In the genomic region with DNA sequence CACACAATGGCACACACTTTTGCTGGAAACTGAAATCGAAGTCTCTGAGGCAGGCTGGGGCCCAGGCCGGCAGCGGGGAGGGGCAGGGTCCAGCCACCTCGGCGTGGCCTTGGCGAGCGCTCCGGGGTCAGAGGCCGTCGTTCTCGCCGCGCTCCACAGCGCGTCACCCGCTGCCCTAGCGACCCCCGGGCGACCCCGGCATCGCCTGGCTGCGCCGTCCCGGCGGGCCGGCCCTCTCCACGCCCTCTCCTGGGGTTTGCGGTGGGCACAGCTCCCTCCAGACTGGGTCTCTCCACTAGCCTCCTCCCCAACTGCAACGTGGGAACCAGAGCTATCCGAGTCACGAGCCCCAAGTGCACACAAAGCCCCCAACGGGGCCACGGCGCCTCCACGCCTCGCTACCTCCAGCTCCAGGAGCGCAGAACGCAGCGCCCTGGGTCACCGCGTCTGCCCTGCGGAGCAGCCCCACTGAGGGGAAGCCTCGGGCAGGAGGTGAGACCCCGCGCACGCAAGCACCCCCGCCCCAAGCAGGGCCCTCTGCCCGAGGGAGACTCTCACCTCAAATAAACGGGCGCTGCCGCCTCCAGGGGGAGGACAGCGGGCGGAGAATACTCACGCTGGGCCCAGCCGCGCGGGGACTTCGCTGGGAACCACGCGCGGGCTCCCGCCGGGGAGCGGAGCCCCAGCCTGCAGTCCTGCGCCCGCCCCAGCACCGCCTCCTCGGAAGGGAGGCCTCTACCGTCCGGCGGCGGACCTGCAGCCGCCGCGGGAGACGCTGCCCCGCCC, we compare ENCODE assay signal across 8 cellular contexts.
DNase-seq lines count a peak whose midpoint lies in the region; ATAC-seq, FAIRE-seq and TF ChIP-seq lines count a peak whose summit lies in the region.

No MANE protein-coding gene starts in this region.

- no peak overlapping the region for H3K9ac ChIP-seq in endothelial cell of umbilical vein (replicated peaks; ENCODE audit: extremely low read depth, insufficient read depth, low read length)

- no peaks in the 10 kb centered on the region for H3K9me1 ChIP-seq in endothelial cell of umbilical vein (replicated peaks; ENCODE audit: control insufficient read depth, extremely low read depth, insufficient read depth, low read length)

- CTCF ChIA-PET in endothelial cell of umbilical vein (lab: Charles Lee) = interaction anchor here (0.6 to 2.3 kb wide), 7 partner anchors 13 to 1084 kb away, joined by 3 to 16 read pairs (median 3); no protein-coding TSS in a partner anchor

- intact Hi-C loops in endothelial cell of umbilical vein (cut with micrococcal nuclease) (loop anchor here (1.0 to 5.0 kb wide), 4 partner anchors 11 to 316 kb away; no protein-coding TSS in a partner anchor), mucosa of descending colon (cut with DNase I, micrococcal nuclease) (no loop called here)

- DNase-seq in AG10803 (ENCODE audit: low read depth) = peak; percentile 77
- DNase-seq in NCI-H526 treated with DMSO at 0.1 percent for 48 hours (lab: John Stamatoyannopoulos, UW) = peak; percentile 64
- peak; percentile 41 to 53 (median 49) for DNase-seq in activated CD8-positive, alpha-beta memory T cell treated with anti-CD3 and anti-CD28 coated beads for 48 hours (ENCODE audit: low read depth in 2 of 3, low spot score in 2 of 3)
- peak; percentile 55 for DNase-seq in endothelial cell of umbilical vein (ENCODE audit: low read depth, low spot score)
- peak; percentile 83 to 92 (median 85) for DNase-seq in mucosa of descending colon
- DNase-seq in stimulated activated CD8-positive, alpha-beta memory T cell treated with anti-CD3 and anti-CD28 coated beads, Interleukin-2, amount 100 ng/mL, for 48 hours (ENCODE audit: low read depth in 2 of 2) = peak; percentile 69 to 70

- no peak for TF ChIP-seq POLR2A in endothelial cell of umbilical vein (IDR thresholded peaks at IDR 0.05; ENCODE audit: low read depth, low read length)

- H2AFZ ChIP-seq in endothelial cell of umbilical vein (ENCODE audit: low read depth, low read length) = peak overlapping the region; percentile 99

- no peaks in the 10 kb centered on the region for H4K20me1 ChIP-seq in endothelial cell of umbilical vein (replicated peaks; ENCODE audit: control insufficient read depth, extremely low read depth, insufficient read depth, low read length)

- H3K4me3 ChIP-seq in AG10803 (ENCODE audit: low read length) (peak overlapping the region; percentile 80), endothelial cell of umbilical vein (replicated peaks in 1 of 3; ENCODE audit: insufficient read depth in 1 of 3, low read depth in 1 of 3, low read length in 3 of 3) (peak overlapping the region; percentile 32 to 45 (median 42)), mucosa of descending colon (peak overlapping the region; percentile 32)

- dilution Hi-C loops in endothelial cell of umbilical vein (cut with MboI; ENCODE audit: extremely low pct_ligation_motif_present, low sequenced_read_pairs) = no loop called here

- H3K36me3 ChIP-seq in endothelial cell of umbilical vein (ENCODE audit: control insufficient read depth in 2 of 2, extremely low read depth in 1 of 2, insufficient read depth in 2 of 2, low read length in 2 of 2) (no peaks in the 10 kb centered on the region), mucosa of descending colon (ENCODE audit: low read depth) (no peaks in the 10 kb centered on the region)

- POLR2A ChIA-PET in endothelial cell of umbilical vein (lab: Charles Lee) = no interaction called here

- H3K4me2 ChIP-seq in endothelial cell of umbilical vein (ENCODE audit: insufficient read depth, low read length) = peak overlapping the region; percentile 91

- BruUV-seq in endothelial cell of umbilical vein (replicated peaks; lab: Mats Ljungman, UMichigan) = no TSS peak

- no peaks in the 10 kb centered on the region for H3K9me3 ChIP-seq in endothelial cell of umbilical vein (replicated peaks; ENCODE audit: control insufficient read depth, insufficient read depth, low read length)
- H3K9me3 ChIP-seq in mucosa of descending colon = no peaks in the 10 kb centered on the region

- peak; percentile 63 for FAIRE-seq in endothelial cell of umbilical vein (lab: Jason Lieb, UNC)

- ATAC-seq in GM19025 (IDR thresholded peaks at IDR 0.05; ENCODE audit: low read depth, unreplicated experiment) (peak; percentile 99), HG03196 (IDR thresholded peaks at IDR 0.05; ENCODE audit: unreplicated experiment) (peak; percentile 99), mucosa of descending colon (peak; percentile 99)

- peaks cover 14 to 44% of the 10 kb centered on the region in 2 experiments for H3K27me3 ChIP-seq in endothelial cell of umbilical vein (ENCODE audit: control insufficient read depth in 2 of 2, insufficient read depth in 2 of 2, low read length in 2 of 2)

- H3K27ac ChIP-seq in endothelial cell of umbilical vein (ENCODE audit: insufficient read depth, low read depth, low read length) = no peak overlapping the region

- H3K79me2 ChIP-seq in endothelial cell of umbilical vein (ENCODE audit: control insufficient read depth, insufficient read depth, low read length) = no peaks in the 10 kb centered on the region

- peaks cover 12% of the 10 kb centered on the region for H3K4me1 ChIP-seq in endothelial cell of umbilical vein (ENCODE audit: control insufficient read depth, extremely low read depth, insufficient read depth, low read length)
- peaks cover 2% of the 10 kb centered on the region for H3K4me1 ChIP-seq in mucosa of descending colon (ENCODE audit: low read depth)

- TF ChIP-seq CTCF in AG10803 (conservative IDR thresholded peaks at IDR 0.05; ENCODE audit: low read length) = peak; percentile 36
- TF ChIP-seq CTCF in endothelial cell of umbilical vein (IDR thresholded peaks at IDR 0.05; ENCODE audit: extremely low read depth in 1 of 2, insufficient read depth in 1 of 2, low read depth in 1 of 2, low read length in 2 of 2) = peak; percentile 24 to 68
- TF ChIP-seq CTCF in mucosa of descending colon (IDR thresholded peaks at IDR 0.05) = peak; percentile 91

TF ChIP-seq in endothelial cell of umbilical vein, 7 proteins besides CTCF, POLR2A, EP300 and RAD21:
- TF ChIP-seq EZH2 (IDR thresholded peaks at IDR 0.05; ENCODE audit: borderline replicate concordance, low read depth, low read length, severe bottlenecking) (peak; percentile 40), GATA2 (IDR thresholded peaks at IDR 0.05; ENCODE audit: insufficient read depth, insufficient read length, low read depth, low read length) (no peak)

Comparison
In these comparisons a context has a peak if more than half of its experiments do, and no peak if none do; other contexts are left out.
1. CTCF ChIP-seq: peak in every context shown above with its lines; median percentile 91 in mucosa of descending colon; 46 in endothelial cell of umbilical vein; 36 in AG10803.